ENCODE assay signal across 11 cellular contexts in the genomic region with DNA sequence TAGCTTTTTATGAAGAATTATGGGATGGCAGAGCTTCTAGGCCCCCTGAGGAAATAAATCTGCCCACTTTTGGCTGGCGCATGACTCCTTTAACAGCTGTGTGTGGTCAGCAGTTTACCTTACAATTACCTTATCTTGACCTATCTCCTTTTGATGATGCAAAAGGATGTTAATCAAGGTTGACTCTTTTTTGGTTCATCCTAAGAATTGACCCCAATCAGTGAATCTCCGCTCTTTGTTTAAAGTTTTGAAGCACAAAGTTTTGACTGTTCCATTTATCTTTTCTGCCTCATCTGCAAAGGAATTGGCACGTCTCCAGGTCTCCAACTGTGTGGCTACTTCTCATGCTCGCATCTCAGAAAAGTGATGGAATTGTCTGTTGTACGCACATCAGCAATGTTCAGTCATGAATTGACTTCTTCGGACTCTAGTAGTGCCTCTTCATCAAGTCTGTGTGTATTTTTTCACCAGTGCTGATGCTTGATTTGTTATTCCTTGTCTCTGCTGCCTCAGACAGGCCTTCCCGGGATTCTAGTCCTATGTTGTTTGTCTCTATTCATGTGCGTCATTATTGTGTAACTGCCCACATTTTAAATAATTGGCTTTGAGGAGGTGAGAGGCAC.
A peak's percentile ranks its signal among the peaks of the same experiment; 100 is the strongest.
DNase-seq lines count a peak whose midpoint lies in the region; ATAC-seq, FAIRE-seq and TF ChIP-seq lines count a peak whose summit lies in the region.
"Had no signal": no experiment of that assay in that cellular context is flagged by ENCODE, and none has a peak within 500 bp of the region (broad histone marks: within the 10 kb centered on the region; RNA-seq: fewer than 3 reads in every experiment).

No MANE protein-coding gene starts in this region.

- H3K9me3 ChIP-seq in astrocyte (ENCODE audit: insufficient read depth, low read depth, low read length), result no peaks in the 10 kb centered on the region

- DNase-seq in A172 (ENCODE audit: low spot score) (peak; percentile 91), HS-5 (ENCODE audit: low read depth) (peak; percentile 24), astrocyte (ENCODE audit: low read depth) (peak; percentile 96), left kidney (ENCODE audit: low read depth, low spot score) (peak; percentile 83), D341Med (ENCODE audit: low spot score) (no peak)
- DNase-seq in activated CD4-positive, alpha-beta T cell treated with anti-CD3 and anti-CD28 coated beads for 4 hours, result no peak
- no peak for DNase-seq in stimulated activated naive CD8-positive, alpha-beta T cell treated with anti-CD3 and anti-CD28 coated beads, Interleukin-15, amount 100 ng/mL, for 72 hours
- DNase-seq: activated T-cell treated with anti-CD3 and anti-CD28 coated beads, Interleukin-2, amount 50 U/mL, for 1 hour; cortex of kidney; natural killer cell had no signal

- H3K4me3 Mint-ChIP-seq in astrocyte (ENCODE audit: unreplicated experiment), result no peak overlapping the region
- H3K4me3 Mint-ChIP-seq in stimulated activated naive CD8-positive, alpha-beta T cell treated with anti-CD3 and anti-CD28 coated beads, Interleukin-15, amount 100 ng/mL, for 72 hours, result no peak overlapping the region
- H3K4me3 Mint-ChIP-seq: natural killer cell had no signal

- no peaks in the 10 kb centered on the region for H3K36me3 Mint-ChIP-seq in astrocyte (ENCODE audit: low read depth, unreplicated experiment)
- H3K36me3 Mint-ChIP-seq: natural killer cell had no signal

- H3K4me2 ChIP-seq in astrocyte (ENCODE audit: low read length), result peak overlapping the region; percentile 51

- H3K9ac ChIP-seq in astrocyte (ENCODE audit: low read length), result peak overlapping the region; percentile 5

- no peak overlapping the region for H3K27ac Mint-ChIP-seq in astrocyte (ENCODE audit: unreplicated experiment)
- no peak overlapping the region for H3K27ac Mint-ChIP-seq in stimulated activated naive CD8-positive, alpha-beta T cell treated with anti-CD3 and anti-CD28 coated beads, Interleukin-15, amount 100 ng/mL, for 72 hours
- H3K27ac Mint-ChIP-seq: natural killer cell had no signal

- H3K79me2 ChIP-seq in astrocyte (ENCODE audit: insufficient read depth, low read length), result no peaks in the 10 kb centered on the region

- peaks cover 13% of the 10 kb centered on the region for H3K4me1 Mint-ChIP-seq in astrocyte (ENCODE audit: low read depth, unreplicated experiment)
- H3K4me1 Mint-ChIP-seq in stimulated activated naive CD8-positive, alpha-beta T cell treated with anti-CD3 and anti-CD28 coated beads, Interleukin-15, amount 100 ng/mL, for 72 hours, result no peaks in the 10 kb centered on the region

- H3K4me1 ChIP-seq in astrocyte (ENCODE audit: insufficient read depth, low read length), result peaks cover 15% of the 10 kb centered on the region

- no peaks in the 10 kb centered on the region for H3K27me3 ChIP-seq in astrocyte (ENCODE audit: insufficient read depth, low read length)

- no peaks in the 10 kb centered on the region for H3K36me3 ChIP-seq in astrocyte (ENCODE audit: insufficient read depth, low read length)

- H2AFZ ChIP-seq in astrocyte (ENCODE audit: low read depth, low read length), result no peak overlapping the region

- no peaks in the 10 kb centered on the region for H3K9me3 Mint-ChIP-seq in astrocyte (ENCODE audit: unreplicated experiment)
- H3K9me3 Mint-ChIP-seq in stimulated activated naive CD8-positive, alpha-beta T cell treated with anti-CD3 and anti-CD28 coated beads, Interleukin-15, amount 100 ng/mL, for 72 hours, result peaks cover 23 to 27% of the 10 kb centered on the region in 2 donors
- H3K9me3 Mint-ChIP-seq: natural killer cell had no signal

- H4K20me1 ChIP-seq in astrocyte (ENCODE audit: insufficient read depth, low read length), result no peaks in the 10 kb centered on the region

- no peak overlapping the region for H3K4me3 ChIP-seq in astrocyte (ENCODE audit: insufficient read depth, low read depth, low read length)

- peak; percentile 69 for FAIRE-seq in astrocyte (lab: Jason Lieb, UNC)

- ATAC-seq in HG03039 (IDR thresholded peaks at IDR 0.05; ENCODE audit: unreplicated experiment), result no peak
- ATAC-seq in stimulated activated naive CD8-positive, alpha-beta T cell treated with anti-CD3 and anti-CD28 coated beads, Interleukin-15, amount 100 ng/mL, for 72 hours, result no peak

- H3K27ac ChIP-seq in astrocyte (ENCODE audit: low read depth, low read length), result peak overlapping the region; percentile 35

- H3K27me3 Mint-ChIP-seq in astrocyte (ENCODE audit: low read depth, unreplicated experiment), result no peaks in the 10 kb centered on the region
- H3K27me3 Mint-ChIP-seq in stimulated activated naive CD8-positive, alpha-beta T cell treated with anti-CD3 and anti-CD28 coated beads, Interleukin-15, amount 100 ng/mL, for 72 hours, result no peaks in the 10 kb centered on the region

- TF ChIP-seq CTCF in astrocyte (IDR thresholded peaks at IDR 0.05; ENCODE audit: insufficient read depth, low read depth, low read length), result no peak

Comparison
In these comparisons a context has a peak if more than half of its experiments do, and no peak if none do; other contexts are left out.
1. DNase-seq: peak in A172 (single experiment), HS-5 (single experiment), astrocyte (single experiment) and left kidney (single experiment); none in activated CD4-positive, alpha-beta T cell treated with anti-CD3 and anti-CD28 coated beads for 4 hours (0 of 2), D341Med (single experiment) and stimulated activated naive CD8-positive, alpha-beta T cell treated with anti-CD3 and anti-CD28 coated beads, Interleukin-15, amount 100 ng/mL, for 72 hours (0 of 2).